ENCODE assay signal across 21 cellular contexts in genomic region chr4:155478336-155478825, GRCh38.
"Had no signal": no experiment of that assay in that cellular context is flagged by ENCODE, and none has a peak within 500 bp of the region (broad histone marks: within the 10 kb centered on the region; RNA-seq: fewer than 3 reads in every experiment).

No MANE protein-coding gene starts in this region.

- H3K4me1 Mint-ChIP-seq: activated CD8-positive, alpha-beta memory T cell treated with anti-CD3 and anti-CD28 coated beads, Interleukin-2, amount 10 ng/mL, durations not matched to agents 7 days and 5 days; natural killer cell had no signal

- DNase-seq: activated CD4-positive, alpha-beta T cell treated with anti-CD3 and anti-CD28 coated beads, Interleukin-2, amount 50 U/mL, for 4 hours; activated CD4-positive, CD25-positive, alpha-beta regulatory T cell treated with anti-CD3 and anti-CD28 coated beads, Interleukin-2, amount 50 U/mL, for 72 hours; activated CD8-positive, alpha-beta memory T cell treated with anti-CD3 and anti-CD28 coated beads, Interleukin-2, amount 10 ng/mL, durations not matched to agents 7 days and 5 days; activated effector memory CD4-positive, alpha-beta T cell treated with anti-CD3 and anti-CD28 coated beads, Interleukin-2, amount 50 U/mL, for 16 hours; activated T-cell treated with anti-CD3 and anti-CD28 coated beads, Interleukin-2, amount 50 U/mL, for 24 hours; aorta; central memory CD4-positive, alpha-beta T cell; effector memory CD4-positive, alpha-beta T cell; erythroblast; gastrocnemius medialis; heart right ventricle; islet precursor cell; left lung; mucosa of descending colon; natural killer cell; occipital lobe; right cardiac atrium; transverse colon had no signal

- H3K27me3 Mint-ChIP-seq: activated CD8-positive, alpha-beta memory T cell treated with anti-CD3 and anti-CD28 coated beads, Interleukin-2, amount 10 ng/mL, durations not matched to agents 7 days and 5 days; activated naive CD8-positive, alpha-beta T cell; activated T-cell treated with anti-CD3 and anti-CD28 coated beads, Interleukin-2, amount 50 U/mL, for 24 hours; progenitor cell of endocrine pancreas had no signal

- H3K27me3 ChIP-seq: gastrocnemius medialis, heart right ventricle, left lung, transverse colon had no signal

- H3K4me3 Mint-ChIP-seq: activated CD8-positive, alpha-beta memory T cell treated with anti-CD3 and anti-CD28 coated beads, Interleukin-2, amount 10 ng/mL, durations not matched to agents 7 days and 5 days; activated naive CD8-positive, alpha-beta T cell; activated T-cell treated with anti-CD3 and anti-CD28 coated beads, Interleukin-2, amount 50 U/mL, for 24 hours; natural killer cell had no signal

- H3K36me3 ChIP-seq: gastrocnemius medialis, heart right ventricle, left lung, transverse colon had no signal

- H3K4me3 ChIP-seq: gastrocnemius medialis, heart right ventricle, left lung, mucosa of descending colon, smooth muscle cell, transverse colon had no signal

- ATAC-seq: activated CD8-positive, alpha-beta memory T cell treated with anti-CD3 and anti-CD28 coated beads, Interleukin-2, amount 10 ng/mL, durations not matched to agents 7 days and 5 days; gastrocnemius medialis; heart right ventricle; left lung; mucosa of descending colon; natural killer cell had no signal

- H3K27ac ChIP-seq: gastrocnemius medialis, heart right ventricle, left lung, transverse colon had no signal

- H3K27ac Mint-ChIP-seq: activated CD8-positive, alpha-beta memory T cell treated with anti-CD3 and anti-CD28 coated beads, Interleukin-2, amount 10 ng/mL, durations not matched to agents 7 days and 5 days; activated naive CD8-positive, alpha-beta T cell; activated T-cell treated with anti-CD3 and anti-CD28 coated beads, Interleukin-2, amount 50 U/mL, for 24 hours; natural killer cell; progenitor cell of endocrine pancreas had no signal

- H3K4me1 ChIP-seq: gastrocnemius medialis, left lung had no signal

- H3K36me3 Mint-ChIP-seq: activated CD8-positive, alpha-beta memory T cell treated with anti-CD3 and anti-CD28 coated beads, Interleukin-2, amount 10 ng/mL, durations not matched to agents 7 days and 5 days; activated naive CD8-positive, alpha-beta T cell; natural killer cell had no signal

- H3K4me2 ChIP-seq: smooth muscle cell had no signal

- H3K9me3 Mint-ChIP-seq: activated T-cell treated with anti-CD3 and anti-CD28 coated beads, Interleukin-2, amount 50 U/mL, for 24 hours; natural killer cell had no signal

- H3K9me3 ChIP-seq: gastrocnemius medialis, left lung, mucosa of descending colon, transverse colon had no signal
